ENCODE assay signal across 23 cellular contexts in the genomic region with DNA sequence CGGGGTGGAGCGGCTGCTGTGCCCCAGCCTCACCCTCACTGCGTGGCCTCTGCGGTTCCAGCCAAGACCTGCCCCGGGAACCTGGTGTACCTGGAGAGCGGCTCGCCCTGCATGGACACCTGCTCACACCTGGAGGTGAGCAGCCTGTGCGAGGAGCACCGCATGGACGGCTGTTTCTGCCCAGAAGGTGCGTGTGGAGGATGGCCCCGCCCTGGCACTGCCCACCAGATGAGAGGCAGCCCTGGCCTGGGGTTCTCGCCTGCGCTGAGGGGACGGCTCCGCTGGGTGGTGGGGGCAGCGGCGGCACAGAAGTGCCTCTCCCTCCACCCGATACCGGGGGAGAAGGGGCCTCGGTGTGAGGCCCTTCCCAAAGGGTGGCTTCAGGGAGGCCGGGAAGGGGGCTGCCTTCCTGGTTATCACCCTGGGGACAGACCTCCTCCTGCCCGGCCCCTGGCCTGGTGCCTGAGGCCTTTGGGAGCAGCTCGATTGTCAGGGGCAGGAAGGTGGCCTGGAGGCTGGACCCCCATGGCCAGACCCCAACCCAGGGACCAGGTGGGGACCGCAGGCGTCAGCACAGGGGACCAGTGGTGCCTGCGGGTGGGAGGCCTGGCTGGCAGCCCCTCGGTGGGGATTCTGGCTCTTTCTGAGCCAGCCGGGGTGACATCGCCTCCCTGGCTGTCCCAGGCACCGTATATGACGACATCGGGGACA. TPM values are rescaled to one million over a fixed set of nuclear protein-coding genes. Genes with fewer than 3 reads are reported as not detected.
DNase-seq lines count a peak whose midpoint lies in the region; ATAC-seq and TF ChIP-seq lines count a peak whose summit lies in the region.
"Had no signal": no experiment of that assay in that cellular context is flagged by ENCODE, and none has a peak within 500 bp of the region (broad histone marks: within the 10 kb centered on the region; RNA-seq: fewer than 3 reads in every experiment).

No MANE protein-coding gene starts in this region.

- peak; percentile 12 for ATAC-seq in left colon
- no peak for ATAC-seq in sciatic nerve
- no peak for ATAC-seq in HG02798 (IDR thresholded peaks at IDR 0.05; ENCODE audit: poor library complexity, unreplicated experiment)
- ATAC-seq: activated T-helper 17 cell treated with anti-CD3 and anti-CD28 coated beads, Interleukin-2, amount 50 U/mL, for 72 hours; GM23338 had no signal

- no peak for TF ChIP-seq CTCF in WERI-Rb-1 (IDR thresholded peaks at IDR 0.05; ENCODE audit: low read depth, low read length)

- no peak overlapping the region for H3K4me3 ChIP-seq in WERI-Rb-1 (ENCODE audit: low read depth, low read length)
- H3K4me3 ChIP-seq: GM23338, tibial artery had no signal

- peak; percentile 8 for DNase-seq in activated naive CD4-positive, alpha-beta T cell treated with anti-CD3 and anti-CD28 coated beads, Interleukin-2, amount 50 U/mL, for 16 hours
- DNase-seq in activated naive CD4-positive, alpha-beta T cell (lab: John Stamatoyannopoulos, UW) = no peak
- peak; percentile 6 for DNase-seq in WERI-Rb-1
- peak in 1 of 2 donors; percentile 11 for DNase-seq in left colon
- peak; percentile 42 for DNase-seq in sciatic nerve (ENCODE audit: low spot score)
- DNase-seq in substantia nigra (lab: John Stamatoyannopoulos, UW) = no peak
- DNase-seq: activated CD4-positive, alpha-beta T cell treated with anti-CD3 and anti-CD28 coated beads, Interleukin-2, amount 10 ng/mL, durations not matched to agents 24 days and 14 days; CD4-positive, alpha-beta T cell; cerebellar nuclear complex; GDM1; kidney glomerular epithelial cell; mesendoderm; naive B cell; NCI-H1105 treated with DMSO at 0.1 percent for 48 hours; NCI-H510A had no signal

- no peaks in the 10 kb centered on the region for H3K36me3 ChIP-seq in WERI-Rb-1
- H3K36me3 ChIP-seq: tibial artery had no signal

- no peaks in the 10 kb centered on the region for H3K9me3 ChIP-seq in WERI-Rb-1 (ENCODE audit: severe bottlenecking)
- H3K9me3 ChIP-seq: tibial artery had no signal

- peaks cover 2% of the 10 kb centered on the region for H3K27me3 ChIP-seq in WERI-Rb-1 (ENCODE audit: insufficient read depth, low read depth, severe bottlenecking)

- intact Hi-C loops in left colon (cut with DNase I, micrococcal nuclease) (no loop called here), sciatic nerve (cut with DNase I) (no loop called here)

- H3K27ac ChIP-seq in WERI-Rb-1 (no peak overlapping the region), substantia nigra (ENCODE audit: low read depth, low read length, poor library complexity, severe bottlenecking) (no peak overlapping the region)
- H3K27ac ChIP-seq: epithelial cell of prostate, tibial artery had no signal

RNA-seq across cellular contexts. Expression of gene MUC2, which starts 7.1 kb away (rescaled TPM):
- total RNA-seq in left colon (1,000 to 10,000 TPM; 1,472 to 2,135 TPM), sciatic nerve (not detected)
- total RNA-seq: activated CD4-positive, alpha-beta T cell treated with anti-CD3 and anti-CD28 coated beads, Interleukin-2, amount 10 ng/mL, durations not matched to agents 24 days and 14 days; activated T-helper 17 cell treated with anti-CD3 and anti-CD28 coated beads, Interleukin-2, amount 50 U/mL, for 72 hours; CD4-positive, alpha-beta T cell; GM23338; omental fat pad; SK-MEL-5 had no signal

RNA-seq across cellular contexts. Expression of gene MUC6, which starts 45.2 kb away (rescaled TPM):
- total RNA-seq in left colon (not detected), sciatic nerve (not detected)
- total RNA-seq: activated CD4-positive, alpha-beta T cell treated with anti-CD3 and anti-CD28 coated beads, Interleukin-2, amount 10 ng/mL, durations not matched to agents 24 days and 14 days; activated T-helper 17 cell treated with anti-CD3 and anti-CD28 coated beads, Interleukin-2, amount 50 U/mL, for 72 hours; CD4-positive, alpha-beta T cell; GM23338; MCF 10A; omental fat pad; SK-MEL-5 had no signal

Comparison
In these comparisons a context has a peak if more than half of its experiments do, and no peak if none do; other contexts are left out.
1. DNase-seq: peak in activated naive CD4-positive, alpha-beta T cell treated with anti-CD3 and anti-CD28 coated beads, Interleukin-2, amount 50 U/mL, for 16 hours (single experiment), WERI-Rb-1 (single experiment) and sciatic nerve (single experiment); none in activated naive CD4-positive, alpha-beta T cell (0 of 4) and substantia nigra (0 of 49).
2. RNA of gene MUC2, which starts 7.1 kb away (total RNA-seq): 1,472 to 2,135 TPM in left colon; not detected in sciatic nerve (single experiment); every median in the first group is over 1,000 times any median in the second.